9 cellular contexts compared by ENCODE assay signal in genomic region chr6:32895006-32895345, GRCh38. TPM values are rescaled to one million over a fixed set of nuclear protein-coding genes. Genes with fewer than 3 reads are reported as not detected.
A peak's percentile ranks its signal among the peaks of the same experiment; 100 is the strongest.
DNase-seq lines count a peak whose midpoint lies in the region; ATAC-seq, FAIRE-seq and TF ChIP-seq lines count a peak whose summit lies in the region.
"Had no signal": no experiment of that assay in that cellular context is flagged by ENCODE, and none has a peak within 500 bp of the region (broad histone marks: within the 10 kb centered on the region; RNA-seq: fewer than 3 reads in every experiment).

No MANE protein-coding gene starts in this region.

- intact Hi-C loops in CD4-positive, alpha-beta memory T cell (cut with micrococcal nuclease) = loop anchor here (2.0 to 10.0 kb wide), 4 partner anchors 50 to 310 kb away; partner anchors contain the start of genes HLA-DMA, HSD17B8, PSMB8 and RING1
- intact Hi-C loops in HepG2 (cut with micrococcal nuclease; ENCODE audit: unreplicated experiment) = no loop called here
- intact Hi-C loops in transverse colon (cut with DNase I; ENCODE audit: low total_unique reads) = no loop called here

- CTCF ChIA-PET in CD4-positive, alpha-beta memory T cell (lab: Charles Lee; ENCODE audit: partially characterized antibody) = interaction anchor here (0.6 to 6.5 kb wide), 11 partner anchors 9 to 98 kb away, joined by 3 to 50 read pairs (median 4); partner anchors contain the start of genes HLA-DMA and HLA-DMB
- CTCF ChIA-PET in HepG2 (lab: Yijun Ruan, JAX; ENCODE audit: low intra/inter-chr PET ratio, low total read pairs) = no interaction called here

- 0% methylated on average over 8 of the region's 8 CpGs for WGBS in HepG2 (ENCODE audit: low lambda C conversion rate)
- WGBS in transverse colon (ENCODE audit: low coverage in 1 of 2), 2 donors = 0% methylated on average over 8 of the region's 8 CpGs; no CpG with 5 or more reads in 1 of the 2 donors

- H2AFZ ChIP-seq in HepG2 (ENCODE audit: low read length) = peak overlapping the region; percentile 83

- no peak for DNase-seq in CD4-positive, alpha-beta memory T cell
- DNase-seq in astrocyte of the spinal cord (ENCODE audit: low read depth, low spot score) (no peak), HepG2 (ENCODE audit: low spot score) (no peak), transverse colon (no peak), HPDE6-E6E7 (ENCODE audit: extremely low spot score) (no peak), D721Med (ENCODE audit: insufficient read length, low spot score) (no peak), NCI-H187 treated with DMSO at 0.1 percent for 48 hours (lab: John Stamatoyannopoulos, UW) (no peak)

- TF ChIP-seq RAD21 in HepG2 (CRISPR knock-in tag; IDR thresholded peaks at IDR 0.05) = no peak

- H3K27me3 ChIP-seq in CD4-positive, alpha-beta memory T cell (ENCODE audit: insufficient read depth, low read length) = no peaks in the 10 kb centered on the region
- no peaks in the 10 kb centered on the region; a peak in 1 of 5 replicates for H3K27me3 ChIP-seq in HepG2 (ENCODE audit: control insufficient read depth in 1 of 2, insufficient read depth in 2 of 2, low read length in 2 of 2)
- no peaks in the 10 kb centered on the region for H3K27me3 ChIP-seq in transverse colon

- peaks cover 0 to 7% of the 10 kb centered on the region in 2 donors for H3K36me3 Mint-ChIP-seq in CD4-positive, alpha-beta memory T cell

- no peak for TF ChIP-seq EP300 in HepG2 (IDR thresholded peaks at IDR 0.05; ENCODE audit: low read depth in 2 of 2, low read length in 2 of 2)
- TF ChIP-seq EP300 in HepG2 (CRISPR knock-in tag; IDR thresholded peaks at IDR 0.05; ENCODE audit: borderline replicate concordance) = no peak
- no peak for TF ChIP-seq EP300 in transverse colon (IDR thresholded peaks at IDR 0.05; ENCODE audit: low read depth)

- peaks cover 14 to 45% (median 26%) of the 10 kb centered on the region in 4 donors for H3K4me1 Mint-ChIP-seq in CD4-positive, alpha-beta memory T cell

- H3K9ac ChIP-seq in HepG2 (ENCODE audit: insufficient read depth, low read depth, low read length) = peak overlapping the region; percentile 75

- no peaks in the 10 kb centered on the region for H3K9me3 Mint-ChIP-seq in CD4-positive, alpha-beta memory T cell

- H3K4me2 ChIP-seq in HepG2 (ENCODE audit: low read depth, low read length) = peak overlapping the region; percentile 92

- in situ Hi-C loops in astrocyte of the spinal cord (cut with HindIII; ENCODE audit: low sequenced_read_pairs) (no loop called here), HepG2 (cut with HindIII; ENCODE audit: extremely low pct_ligation_motif_present, low pct_unique_long_range_greater_than_20kb) (no loop called here), transverse colon (cut with MboI; ENCODE audit: low pct_ligation_motif_present in 1 of 4, low pct_unique_long_range_greater_than_20kb in 1 of 4, low sequenced_read_pairs in 3 of 4) (loop anchor here in 1 of 4 donors (25.0 kb wide), 1 partner anchor 92 kb away; no protein-coding TSS in a partner anchor)

- ATAC-seq in HG02981 (IDR thresholded peaks at IDR 0.05; ENCODE audit: unreplicated experiment) = peak; percentile 4
- ATAC-seq in HepG2 = peak; percentile 56

- H3K9me3 ChIP-seq in CD4-positive, alpha-beta memory T cell (ENCODE audit: control insufficient read depth in 1 of 2, low read length in 2 of 2) = no peaks in the 10 kb centered on the region
- H3K9me3 ChIP-seq in HepG2 (ENCODE audit: low read length) (no peaks in the 10 kb centered on the region), transverse colon (no peaks in the 10 kb centered on the region)

- TF ChIP-seq POLR2A in HepG2 (IDR thresholded peaks at IDR 0.05; ENCODE audit: insufficient read depth in 1 of 2, low read depth in 2 of 2, low read length in 2 of 2) (no peak), transverse colon (IDR thresholded peaks at IDR 0.05) (no peak)

- H3K27ac ChIP-seq in CD4-positive, alpha-beta memory T cell (ENCODE audit: low read depth, low read length) = peak overlapping the region; percentile 84
- H3K27ac ChIP-seq in HepG2 (ENCODE audit: extremely low read length, insufficient read depth, low read length) (peak overlapping the region; percentile 64), transverse colon (peak overlapping the region; percentile 92 to 99 (median 94))

- H3K4me3 ChIP-seq in CD4-positive, alpha-beta memory T cell (ENCODE audit: low read length in 2 of 2) = peak overlapping the region; percentile 78 to 90
- peak overlapping the region; percentile 76 for H3K4me3 ChIP-seq in astrocyte of the spinal cord (ENCODE audit: low read depth, low read length)
- H3K4me3 ChIP-seq in HepG2 (replicated peaks in 1 of 3; ENCODE audit: insufficient read depth in 1 of 3, low read depth in 2 of 3, low read length in 3 of 3) = peak overlapping the region; percentile 66 to 90 (median 74)
- peak overlapping the region; percentile 39 to 88 (median 68) for H3K4me3 ChIP-seq in transverse colon

- peak overlapping the region; percentile 93 to 99 (median 98) for H3K27ac Mint-ChIP-seq in CD4-positive, alpha-beta memory T cell

- POLR2A ChIA-PET in CD4-positive, alpha-beta memory T cell (lab: Charles Lee; ENCODE audit: partially characterized antibody) = interaction anchor here (0.5 to 7.3 kb wide), 16 partner anchors 8 to 479 kb away, joined by 3 to 186 read pairs (median 6); partner anchors contain the start of genes BRD2, HLA-DMA, HLA-DPB1 and PSMB8
- POLR2A ChIA-PET in HepG2 (lab: Yijun Ruan, JAX) = interaction anchor here (0.5 to 2.8 kb wide), 18 partner anchors 8 to 305 kb away, joined by 3 to 106 read pairs (median 9); partner anchors contain the start of genes BRD2, HLA-DMA, PSMB9 and TAP1

- BruUV-seq in HepG2 (replicated peaks; lab: Mats Ljungman, UMichigan) = no TSS peak

- TF ChIP-seq CTCF in astrocyte of the spinal cord (IDR thresholded peaks at IDR 0.05; ENCODE audit: low read depth, low read length) (no peak), HepG2 (CRISPR knock-in tag; IDR thresholded peaks at IDR 0.05) (no peak), transverse colon (IDR thresholded peaks at IDR 0.05) (no peak), D721Med (IDR thresholded peaks at IDR 0.05; ENCODE audit: insufficient read depth, missing control alignments) (no peak)

- no peaks in the 10 kb centered on the region for H4K20me1 ChIP-seq in HepG2 (ENCODE audit: insufficient read depth, low read length)

- H3K36me3 ChIP-seq in CD4-positive, alpha-beta memory T cell (ENCODE audit: insufficient read depth, low read length) = no peaks in the 10 kb centered on the region
- H3K36me3 ChIP-seq in HepG2 (replicated peaks in 1 of 2; ENCODE audit: control insufficient read depth in 1 of 2, insufficient read depth in 2 of 2, low read length in 2 of 2) (no peaks in the 10 kb centered on the region), transverse colon (no peaks in the 10 kb centered on the region)

- H3K4me3 Mint-ChIP-seq in CD4-positive, alpha-beta memory T cell = peak overlapping the region; percentile 99 to 100 (median 100)

- no peaks in the 10 kb centered on the region for H3K27me3 Mint-ChIP-seq in CD4-positive, alpha-beta memory T cell

- peaks cover 21% of the 10 kb centered on the region for H3K4me1 ChIP-seq in CD4-positive, alpha-beta memory T cell (ENCODE audit: insufficient read depth, low read length)
- H3K4me1 ChIP-seq in HepG2 (ENCODE audit: insufficient read depth, low read length) (peaks cover 25% of the 10 kb centered on the region), transverse colon (peaks cover 3 to 19% (median 12%) of the 10 kb centered on the region in 4 donors)

- FAIRE-seq in HepG2 (lab: Jason Lieb, UNC) (no peak), D721Med (lab: Jason Lieb, UNC) (no peak)

- peaks cover 2% of the 10 kb centered on the region for H3K79me2 ChIP-seq in HepG2 (ENCODE audit: insufficient read depth, low read length)

RNA-seq across cellular contexts. Expression of gene PSMB9, which starts 41.0 kb away (rescaled TPM):
- 100 to 1,000 TPM; 141 to 144 TPM for total RNA-seq in CD4-positive, alpha-beta memory T cell
- 100 to 1,000 TPM; 501 to 763 TPM for polyA plus RNA-seq in CD4-positive, alpha-beta memory T cell
- 16.0 and 21.4 TPM in 2 replicates for total RNA-seq in HepG2 (2016; rRNA removed; fragmentation: Illumina TruSeq; extraction: Trizol)
- total RNA-seq in HepG2 (2016; cell fraction: cytosol; rRNA removed; fragmentation: Illumina TruSeq; extraction: Trizol; ENCODE audit: low read depth) = 3.2 and 3.3 TPM in 2 replicates
- 17.4 and 26.1 TPM in 2 replicates for total RNA-seq in HepG2 (2016; cell fraction: insoluble cytoplasmic fraction; rRNA removed; fragmentation: Illumina TruSeq; extraction: Trizol)
- 4.3 and 5.5 TPM in 2 replicates for total RNA-seq in HepG2 (2016; cell fraction: membrane; rRNA removed; fragmentation: Illumina TruSeq; extraction: Trizol)
- total RNA-seq in HepG2 (2016; cell fraction: nucleus; rRNA removed; fragmentation: Illumina TruSeq; extraction: Trizol) = 5.0 and 6.6 TPM in 2 replicates
- polyA plus RNA-seq in HepG2 (2011; rRNA removed) = 15.6 and 17.3 TPM in 2 replicates
- 19.5 and 21.0 TPM in 2 replicates for polyA plus RNA-seq in HepG2 (2011; cell fraction: cytosol; rRNA removed)
- polyA plus RNA-seq in HepG2 (2011; cell fraction: nucleus; rRNA removed) = 4.4 and 5.1 TPM in 2 replicates
- polyA plus RNA-seq in HepG2 (2012) = 3.4 and 5.3 TPM in 2 replicates
- polyA plus RNA-seq in HepG2 (2016; cell fraction: cytosol; fragmentation: Illumina TruSeq; extraction: Trizol; ENCODE audit: low read depth) = 4.7 and 6.1 TPM in 2 replicates
- polyA plus RNA-seq in HepG2 (2016; cell fraction: insoluble cytoplasmic fraction; fragmentation: Illumina TruSeq; extraction: Trizol; ENCODE audit: low read depth) = 24.7 and 26.1 TPM in 2 replicates
- 4.7 and 6.1 TPM in 2 replicates for polyA plus RNA-seq in HepG2 (2016; cell fraction: membrane; fragmentation: Illumina TruSeq; extraction: Trizol; ENCODE audit: low read depth)
- 10.3 and 12.6 TPM in 2 replicates for polyA plus RNA-seq in HepG2 (2016; cell fraction: nucleus; fragmentation: Illumina TruSeq; extraction: Trizol; ENCODE audit: insufficient read depth, low read depth)
- polyA minus RNA-seq in HepG2 (2011; rRNA and poly(A)+ RNA removed; ENCODE audit: low replicate concordance) = 7.4 and 20.2 TPM in 2 replicates
- polyA minus RNA-seq in HepG2 (2011; cell fraction: cytosol; rRNA and poly(A)+ RNA removed) = 3.7 and 5.3 TPM in 2 replicates
- polyA minus RNA-seq in HepG2 (2011; cell fraction: nucleus; rRNA and poly(A)+ RNA removed) = 2.3 and 4.8 TPM in 2 replicates
- total RNA-seq in transverse colon = 10 to 100 TPM; 14.6 to 44.1 (median 32.9) TPM

RNA-seq across cellular contexts. Expression of gene TAP1, which starts 41.5 kb away (rescaled TPM):
- total RNA-seq in CD4-positive, alpha-beta memory T cell = 100 to 1,000 TPM; 136 to 141 TPM
- 100 to 1,000 TPM; 300 to 324 TPM for polyA plus RNA-seq in CD4-positive, alpha-beta memory T cell
- total RNA-seq in HepG2 (2016; rRNA removed; fragmentation: Illumina TruSeq; extraction: Trizol) (23.0 and 52.2 TPM in 2 replicates), transverse colon (10 to 100 TPM; 63.2 to 87.9 (median 75.3) TPM)
- 9.3 and 11.5 TPM in 2 replicates for total RNA-seq in HepG2 (2016; cell fraction: cytosol; rRNA removed; fragmentation: Illumina TruSeq; extraction: Trizol; ENCODE audit: low read depth)
- 22.7 and 50.5 TPM in 2 replicates for total RNA-seq in HepG2 (2016; cell fraction: insoluble cytoplasmic fraction; rRNA removed; fragmentation: Illumina TruSeq; extraction: Trizol)
- 19.4 and 21.5 TPM in 2 replicates for total RNA-seq in HepG2 (2016; cell fraction: membrane; rRNA removed; fragmentation: Illumina TruSeq; extraction: Trizol)
- 42.8 and 46.0 TPM in 2 replicates for total RNA-seq in HepG2 (2016; cell fraction: nucleus; rRNA removed; fragmentation: Illumina TruSeq; extraction: Trizol)
- polyA plus RNA-seq in HepG2 (2011; rRNA removed) = 31.2 and 34.5 TPM in 2 replicates
- polyA plus RNA-seq in HepG2 (2011; cell fraction: cytosol; rRNA removed) = 27.9 and 29.3 TPM in 2 replicates
- polyA plus RNA-seq in HepG2 (2011; cell fraction: nucleus; rRNA removed) = 33.1 and 33.7 TPM in 2 replicates
- polyA plus RNA-seq in HepG2 (2012) = 13.9 and 21.5 TPM in 2 replicates
- 7.3 TPM in 2 replicates for polyA plus RNA-seq in HepG2 (2016; cell fraction: cytosol; fragmentation: Illumina TruSeq; extraction: Trizol; ENCODE audit: low read depth)
- polyA plus RNA-seq in HepG2 (2016; cell fraction: insoluble cytoplasmic fraction; fragmentation: Illumina TruSeq; extraction: Trizol; ENCODE audit: low read depth) = 17.6 and 20.8 TPM in 2 replicates
- polyA plus RNA-seq in HepG2 (2016; cell fraction: membrane; fragmentation: Illumina TruSeq; extraction: Trizol; ENCODE audit: low read depth) = 11.8 and 14.3 TPM in 2 replicates
- 60.4 and 64.9 TPM in 2 replicates for polyA plus RNA-seq in HepG2 (2016; cell fraction: nucleus; fragmentation: Illumina TruSeq; extraction: Trizol; ENCODE audit: insufficient read depth, low read depth)
- polyA minus RNA-seq in HepG2 (2011; rRNA and poly(A)+ RNA removed; ENCODE audit: low replicate concordance) = 46.0 and 105 TPM in 2 replicates
- 18.2 and 19.3 TPM in 2 replicates for polyA minus RNA-seq in HepG2 (2011; cell fraction: cytosol; rRNA and poly(A)+ RNA removed)
- 7.5 and 13.4 TPM in 2 replicates for polyA minus RNA-seq in HepG2 (2011; cell fraction: nucleus; rRNA and poly(A)+ RNA removed)

RNA-seq across cellular contexts. Expression of gene HLA-DMB, which starts 45.9 kb away (rescaled TPM):
- 1 to 10 TPM; 7.9 to 8.1 TPM for total RNA-seq in CD4-positive, alpha-beta memory T cell
- polyA plus RNA-seq in CD4-positive, alpha-beta memory T cell = 10 to 100 TPM in 1 of 2 donors, 1 to 10 TPM in 1; 7.6 to 15.5 TPM
- not detected in 2 replicates for total RNA-seq in HepG2 (2016; rRNA removed; fragmentation: Illumina TruSeq; extraction: Trizol)
- total RNA-seq in HepG2 (2016; cell fraction: cytosol; rRNA removed; fragmentation: Illumina TruSeq; extraction: Trizol; ENCODE audit: low read depth) = not detected in 2 replicates
- not detected in 2 replicates for total RNA-seq in HepG2 (2016; cell fraction: insoluble cytoplasmic fraction; rRNA removed; fragmentation: Illumina TruSeq; extraction: Trizol)
- not detected in 2 replicates for total RNA-seq in HepG2 (2016; cell fraction: membrane; rRNA removed; fragmentation: Illumina TruSeq; extraction: Trizol)
- total RNA-seq in HepG2 (2016; cell fraction: nucleus; rRNA removed; fragmentation: Illumina TruSeq; extraction: Trizol) = not detected in 2 replicates
- not detected in 2 replicates for polyA plus RNA-seq in HepG2 (2011; rRNA removed)
- polyA plus RNA-seq in HepG2 (2011; cell fraction: cytosol; rRNA removed) = not detected in 2 replicates
- 0.09 TPM in 1 of 2 replicates, not detected in the other for polyA plus RNA-seq in HepG2 (2011; cell fraction: nucleus; rRNA removed)
- not detected in 2 replicates for polyA plus RNA-seq in HepG2 (2012)
- not detected in 2 replicates for polyA plus RNA-seq in HepG2 (2016; cell fraction: cytosol; fragmentation: Illumina TruSeq; extraction: Trizol; ENCODE audit: low read depth)
- not detected in 2 replicates for polyA plus RNA-seq in HepG2 (2016; cell fraction: insoluble cytoplasmic fraction; fragmentation: Illumina TruSeq; extraction: Trizol; ENCODE audit: low read depth)
- polyA plus RNA-seq in HepG2 (2016; cell fraction: membrane; fragmentation: Illumina TruSeq; extraction: Trizol; ENCODE audit: low read depth) = not detected in 2 replicates
- not detected in 2 replicates for polyA plus RNA-seq in HepG2 (2016; cell fraction: nucleus; fragmentation: Illumina TruSeq; extraction: Trizol; ENCODE audit: insufficient read depth, low read depth)
- polyA minus RNA-seq in HepG2 (2011; rRNA and poly(A)+ RNA removed; ENCODE audit: low replicate concordance) = not detected in 2 replicates
- polyA minus RNA-seq in HepG2 (2011; cell fraction: cytosol; rRNA and poly(A)+ RNA removed) = not detected in 2 replicates
- not detected in 2 replicates for polyA minus RNA-seq in HepG2 (2011; cell fraction: nucleus; rRNA and poly(A)+ RNA removed)
- total RNA-seq in transverse colon = 10 to 100 TPM in 2 of 4 donors, 1 to 10 TPM in 2; 1.8 to 20.8 (median 13.2) TPM
- total RNA-seq: myocyte had no signal

RNA-seq across cellular contexts. Expression of gene PSMB8, which starts 51.1 kb away (rescaled TPM):
- total RNA-seq in CD4-positive, alpha-beta memory T cell = 100 to 1,000 TPM; 134 to 138 TPM
- polyA plus RNA-seq in CD4-positive, alpha-beta memory T cell = 100 to 1,000 TPM; 363 to 426 TPM
- 64.7 and 74.9 TPM in 2 replicates for total RNA-seq in HepG2 (2016; rRNA removed; fragmentation: Illumina TruSeq; extraction: Trizol)
- 17.3 and 18.5 TPM in 2 replicates for total RNA-seq in HepG2 (2016; cell fraction: cytosol; rRNA removed; fragmentation: Illumina TruSeq; extraction: Trizol; ENCODE audit: low read depth)
- total RNA-seq in HepG2 (2016; cell fraction: insoluble cytoplasmic fraction; rRNA removed; fragmentation: Illumina TruSeq; extraction: Trizol) = 69.4 and 76.9 TPM in 2 replicates
- total RNA-seq in HepG2 (2016; cell fraction: membrane; rRNA removed; fragmentation: Illumina TruSeq; extraction: Trizol) = 30.5 and 33.2 TPM in 2 replicates
- total RNA-seq in HepG2 (2016; cell fraction: nucleus; rRNA removed; fragmentation: Illumina TruSeq; extraction: Trizol) = 24.1 and 26.9 TPM in 2 replicates
- 30.7 and 41.2 TPM in 2 replicates for polyA plus RNA-seq in HepG2 (2011; rRNA removed)
- 43.0 and 50.9 TPM in 2 replicates for polyA plus RNA-seq in HepG2 (2011; cell fraction: cytosol; rRNA removed)
- polyA plus RNA-seq in HepG2 (2011; cell fraction: nucleus; rRNA removed) = 24.6 and 37.8 TPM in 2 replicates
- 24.6 and 32.8 TPM in 2 replicates for polyA plus RNA-seq in HepG2 (2012)
- polyA plus RNA-seq in HepG2 (2016; cell fraction: cytosol; fragmentation: Illumina TruSeq; extraction: Trizol; ENCODE audit: low read depth) = 16.9 and 17.5 TPM in 2 replicates
- polyA plus RNA-seq in HepG2 (2016; cell fraction: insoluble cytoplasmic fraction; fragmentation: Illumina TruSeq; extraction: Trizol; ENCODE audit: low read depth) = 67.6 and 73.1 TPM in 2 replicates
- polyA plus RNA-seq in HepG2 (2016; cell fraction: membrane; fragmentation: Illumina TruSeq; extraction: Trizol; ENCODE audit: low read depth) = 25.0 and 28.1 TPM in 2 replicates
- polyA plus RNA-seq in HepG2 (2016; cell fraction: nucleus; fragmentation: Illumina TruSeq; extraction: Trizol; ENCODE audit: insufficient read depth, low read depth) = 41.0 and 43.4 TPM in 2 replicates
- 17.3 and 80.7 TPM in 2 replicates for polyA minus RNA-seq in HepG2 (2011; rRNA and poly(A)+ RNA removed; ENCODE audit: low replicate concordance)
- polyA minus RNA-seq in HepG2 (2011; cell fraction: cytosol; rRNA and poly(A)+ RNA removed) = 6.2 and 7.1 TPM in 2 replicates
- polyA minus RNA-seq in HepG2 (2011; cell fraction: nucleus; rRNA and poly(A)+ RNA removed) = 3.9 and 6.7 TPM in 2 replicates
- 10 to 100 TPM in 3 of 4 donors, 1 to 10 TPM in 1; 9.4 to 95.2 (median 72.6) TPM for total RNA-seq in transverse colon

RNA-seq across cellular contexts. Expression of gene TAP2, which starts 56.4 kb away (rescaled TPM):
- 100 to 1,000 TPM; 106 to 112 TPM for total RNA-seq in CD4-positive, alpha-beta memory T cell
- polyA plus RNA-seq in CD4-positive, alpha-beta memory T cell = 10 to 100 TPM; 11.0 to 16.5 TPM
- total RNA-seq in HepG2 (2016; rRNA removed; fragmentation: Illumina TruSeq; extraction: Trizol) (9.8 and 17.6 TPM in 2 replicates), transverse colon (10 to 100 TPM; 12.3 to 48.2 (median 27.1) TPM)
- 1.2 and 1.7 TPM in 2 replicates for total RNA-seq in HepG2 (2016; cell fraction: cytosol; rRNA removed; fragmentation: Illumina TruSeq; extraction: Trizol; ENCODE audit: low read depth)
- total RNA-seq in HepG2 (2016; cell fraction: insoluble cytoplasmic fraction; rRNA removed; fragmentation: Illumina TruSeq; extraction: Trizol) = 9.2 and 20.2 TPM in 2 replicates
- 4.0 and 4.1 TPM in 2 replicates for total RNA-seq in HepG2 (2016; cell fraction: membrane; rRNA removed; fragmentation: Illumina TruSeq; extraction: Trizol)
- 21.3 and 26.0 TPM in 2 replicates for total RNA-seq in HepG2 (2016; cell fraction: nucleus; rRNA removed; fragmentation: Illumina TruSeq; extraction: Trizol)
- polyA plus RNA-seq in HepG2 (2011; rRNA removed) = 10.3 and 16.2 TPM in 2 replicates
- 7.9 and 11.8 TPM in 2 replicates for polyA plus RNA-seq in HepG2 (2011; cell fraction: cytosol; rRNA removed)
- 17.4 and 34.9 TPM in 2 replicates for polyA plus RNA-seq in HepG2 (2011; cell fraction: nucleus; rRNA removed)
- 11.3 and 15.1 TPM in 2 replicates for polyA plus RNA-seq in HepG2 (2012)
- 0.72 and 1.6 TPM in 2 replicates for polyA plus RNA-seq in HepG2 (2016; cell fraction: cytosol; fragmentation: Illumina TruSeq; extraction: Trizol; ENCODE audit: low read depth)
- polyA plus RNA-seq in HepG2 (2016; cell fraction: insoluble cytoplasmic fraction; fragmentation: Illumina TruSeq; extraction: Trizol; ENCODE audit: low read depth) = 11.8 and 12.8 TPM in 2 replicates
- polyA plus RNA-seq in HepG2 (2016; cell fraction: membrane; fragmentation: Illumina TruSeq; extraction: Trizol; ENCODE audit: low read depth) = 2.6 and 3.1 TPM in 2 replicates
- 54.1 and 59.6 TPM in 2 replicates for polyA plus RNA-seq in HepG2 (2016; cell fraction: nucleus; fragmentation: Illumina TruSeq; extraction: Trizol; ENCODE audit: insufficient read depth, low read depth)
- 39.2 and 126 TPM in 2 replicates for polyA minus RNA-seq in HepG2 (2011; rRNA and poly(A)+ RNA removed; ENCODE audit: low replicate concordance)
- polyA minus RNA-seq in HepG2 (2011; cell fraction: cytosol; rRNA and poly(A)+ RNA removed) = 9.4 and 12.6 TPM in 2 replicates
- 21.8 and 31.5 TPM in 2 replicates for polyA minus RNA-seq in HepG2 (2011; cell fraction: nucleus; rRNA and poly(A)+ RNA removed)
